ENCODE assay signal across 23 cellular contexts in the genomic region with DNA sequence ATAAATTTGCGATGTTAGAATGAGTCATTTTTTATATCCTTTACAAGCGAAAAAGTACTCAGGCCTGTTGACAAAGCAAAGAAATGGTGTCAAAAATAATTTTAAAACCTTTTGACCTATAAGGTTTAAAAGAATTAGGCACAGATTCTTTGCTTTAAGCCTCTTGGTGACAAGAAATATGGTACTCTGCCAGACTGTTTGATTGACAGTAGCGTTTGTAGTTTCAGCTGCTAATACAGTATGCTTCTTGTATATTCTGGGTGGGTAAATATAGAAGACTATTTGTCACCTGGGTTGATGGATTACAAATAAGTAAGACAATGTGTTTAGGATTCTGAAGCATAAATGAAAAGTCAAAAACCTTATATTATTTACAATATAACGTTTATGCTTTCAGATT.
"Had no signal": no experiment of that assay in that cellular context is flagged by ENCODE, and none has a peak within 500 bp of the region (broad histone marks: within the 10 kb centered on the region; RNA-seq: fewer than 3 reads in every experiment).

No MANE protein-coding gene starts in this region.

- DNase-seq: dorsolateral prefrontal cortex; effector CD4-positive, alpha-beta T cell; head of caudate nucleus; kidney; naive thymus-derived CD4-positive, alpha-beta T cell; nucleus accumbens; right lobe of liver; stimulated activated CD4-positive, alpha-beta T cell treated with anti-CD3 and anti-CD28 coated beads, Interleukin-12 subunit alpha, Interleukin-12 subunit beta, amount 100 ng/mL, for 4 hours; stimulated activated CD4-positive, alpha-beta T cell treated with anti-CD3 and anti-CD28 coated beads, Interleukin-1b, Interleukin-23, amount 100 ng/mL, for 48 hours; stimulated activated CD4-positive, alpha-beta T cell treated with anti-CD3 and anti-CD28 coated beads, Interleukin-4, amount 100 ng/mL, for 1 hour; stimulated activated CD8-positive, alpha-beta memory T cell treated with anti-CD3 and anti-CD28 coated beads, Interleukin-4, amount 100 ng/mL, for 48 hours; stimulated activated naive CD4-positive, alpha-beta T cell; stimulated activated naive CD8-positive, alpha-beta T cell treated with anti-CD3 and anti-CD28 coated beads, Interleukin-15, amount 100 ng/mL, for 72 hours; transverse colon; upper lobe of right lung; uterus had no signal

- H3K9me3 ChIP-seq: prostate gland, right lobe of liver, suprapubic skin, transverse colon, upper lobe of right lung, uterus had no signal

- H3K36me3 ChIP-seq: neural progenitor cell, prostate gland, right lobe of liver, suprapubic skin, transverse colon, upper lobe of right lung, uterus had no signal

- H3K4me1 ChIP-seq: neural progenitor cell, prostate gland, right lobe of liver, suprapubic skin, transverse colon, upper lobe of right lung, uterus had no signal

- H3K4me3 ChIP-seq: dorsolateral prefrontal cortex, hepatocyte, lung, neural progenitor cell, prostate gland, right lobe of liver, skin epidermis, suprapubic skin, transverse colon, upper lobe of right lung, uterus had no signal

- H3K4me2 ChIP-seq: hepatocyte, neural progenitor cell had no signal

- H3K27me3 ChIP-seq: hepatocyte, neural progenitor cell, right lobe of liver, suprapubic skin, transverse colon, upper lobe of right lung, uterus had no signal

- H3K9ac ChIP-seq: neural progenitor cell had no signal

- ATAC-seq: left lobe of liver; naive thymus-derived CD4-positive, alpha-beta T cell; right lobe of liver; stimulated activated naive CD8-positive, alpha-beta T cell treated with anti-CD3 and anti-CD28 coated beads, Interleukin-15, amount 100 ng/mL, for 72 hours; upper lobe of right lung had no signal

- H3K27ac ChIP-seq: dorsolateral prefrontal cortex, hepatocyte, neural progenitor cell, prostate gland, right lobe of liver, skin epidermis, suprapubic skin, transverse colon, upper lobe of right lung, uterus had no signal

- H3K79me2 ChIP-seq: hepatocyte had no signal

- H2AFZ ChIP-seq: hepatocyte, neural progenitor cell had no signal
